In genomic region chrX:39960219-39960618, GRCh38 we compare ENCODE assay signal across 31 cellular contexts.
"Had no signal": no experiment of that assay in that cellular context is flagged by ENCODE, and none has a peak within 500 bp of the region (broad histone marks: within the 10 kb centered on the region; RNA-seq: fewer than 3 reads in every experiment).

No MANE protein-coding gene starts in this region.

- H3K9me3 ChIP-seq: adrenal gland, body of pancreas, colonic mucosa, gastroesophageal sphincter had no signal

- H3K4me1 ChIP-seq: adrenal gland, body of pancreas, colonic mucosa had no signal

- DNase-seq: activated CD4-positive, alpha-beta memory T cell treated with anti-CD3 and anti-CD28 coated beads for 36 hours; activated CD4-positive, alpha-beta T cell treated with anti-CD3 and anti-CD28 coated beads for 36 hours; activated CD4-positive, alpha-beta T cell treated with anti-CD3 and anti-CD28 coated beads, Interleukin-2, amount 10 ng/mL, durations not matched to agents 24 days and 14 days; activated CD4-positive, CD25-positive, alpha-beta regulatory T cell; activated CD4-positive, CD25-positive, alpha-beta regulatory T cell treated with anti-CD3 and anti-CD28 coated beads, Interleukin-2, amount 50 U/mL, for 72 hours; activated CD8-positive, alpha-beta memory T cell treated with anti-CD3 and anti-CD28 coated beads, Interleukin-2, amount 10 ng/mL, durations not matched to agents 7 days and 5 days; activated CD8-positive, alpha-beta memory T cell treated with anti-CD3 and anti-CD28 coated beads, Interleukin-2, amount 50 U/mL, for 4 hours; activated CD8-positive, alpha-beta T cell treated with anti-CD3 and anti-CD28 coated beads, Interleukin-2, amount 10 ng/mL, durations not matched to agents 7 days and 5 days; activated effector memory CD4-positive, alpha-beta T cell treated with anti-CD3 and anti-CD28 coated beads, Interleukin-2, amount 50 U/mL, for 16 hours; activated naive CD4-positive, alpha-beta T cell treated with anti-CD3 and anti-CD28 coated beads for 36 hours; activated naive CD8-positive, alpha-beta T cell treated with anti-CD3 and anti-CD28 coated beads for 36 hours; activated naive CD8-positive, alpha-beta T cell treated with anti-CD3 and anti-CD28 coated beads, Interleukin-2, amount 50 U/mL, for 24 hours; activated T-cell treated with anti-CD3 and anti-CD28 coated beads, Interleukin-2, amount 50 U/mL, for 1 hour; activated T-cell treated with anti-CD3 and anti-CD28 coated beads, Interleukin-2, amount 50 U/mL, for 48 hours; adrenal gland; amygdala; aorta; body of pancreas; caudate nucleus; colonic mucosa; effector CD8-positive, alpha-beta T cell; esophagus squamous epithelium; foreskin melanocyte; T-cell; T-helper 2 cell had no signal

- H3K4me3 ChIP-seq: adrenal gland, body of pancreas, colonic mucosa, esophagus squamous epithelium, gastroesophageal sphincter had no signal

- H3K36me3 Mint-ChIP-seq: activated CD4-positive, alpha-beta memory T cell treated with anti-CD3 and anti-CD28 coated beads for 36 hours; activated CD8-positive, alpha-beta memory T cell treated with anti-CD3 and anti-CD28 coated beads, Interleukin-2, amount 10 ng/mL, durations not matched to agents 7 days and 5 days; activated naive CD4-positive, alpha-beta T cell treated with anti-CD3 and anti-CD28 coated beads, Interleukin-2, amount 50 U/mL, for 24 hours; activated naive CD8-positive, alpha-beta T cell treated with anti-CD3 and anti-CD28 coated beads for 36 hours; T-cell had no signal

- H3K9me3 Mint-ChIP-seq: activated naive CD4-positive, alpha-beta T cell treated with anti-CD3 and anti-CD28 coated beads for 36 hours; activated naive CD4-positive, alpha-beta T cell treated with anti-CD3 and anti-CD28 coated beads, Interleukin-2, amount 50 U/mL, for 24 hours; activated naive CD8-positive, alpha-beta T cell treated with anti-CD3 and anti-CD28 coated beads for 36 hours; activated naive CD8-positive, alpha-beta T cell treated with anti-CD3 and anti-CD28 coated beads, Interleukin-2, amount 50 U/mL, for 24 hours; activated T-helper 1 cell treated with anti-CD3 and anti-CD28 coated beads, Interleukin-12 subunit alpha, Interleukin-12 subunit beta, Interleukin-2, Interleukin-4 antibody, amounts not matched to agents 30 ng/mL and 10 ng/mL and 1 ng/mL, durations not matched to agents 14 hours and 24 hours and 36 hours; activated T-helper 2 cell treated with anti-CD3 and anti-CD28 coated beads, Interferon-gamma antibody, Interleukin-2, Interleukin-4, amounts not matched to agents 10 μg/mL and 5 μg/mL and 100 μg/mL, durations not matched to agents 14 hours and 24 hours and 36 hours had no signal

- H3K36me3 ChIP-seq: adrenal gland, colonic mucosa, esophagus squamous epithelium, gastroesophageal sphincter had no signal

- H3K27ac ChIP-seq: adrenal gland, body of pancreas, colonic mucosa, epithelial cell of prostate, esophagus squamous epithelium, gastroesophageal sphincter had no signal

- H3K27ac Mint-ChIP-seq: activated CD4-positive, alpha-beta memory T cell treated with anti-CD3 and anti-CD28 coated beads for 36 hours; activated CD4-positive, alpha-beta T cell treated with anti-CD3 and anti-CD28 coated beads for 36 hours; activated CD4-positive, alpha-beta T cell treated with anti-CD3 and anti-CD28 coated beads, Interleukin-2, amount 10 ng/mL, durations not matched to agents 24 days and 14 days; activated CD8-positive, alpha-beta memory T cell treated with anti-CD3 and anti-CD28 coated beads, Interleukin-2, amount 10 ng/mL, durations not matched to agents 7 days and 5 days; activated CD8-positive, alpha-beta T cell treated with anti-CD3 and anti-CD28 coated beads, Interleukin-2, amount 10 ng/mL, durations not matched to agents 7 days and 5 days; activated naive CD4-positive, alpha-beta T cell treated with anti-CD3 and anti-CD28 coated beads for 36 hours; activated naive CD4-positive, alpha-beta T cell treated with anti-CD3 and anti-CD28 coated beads, Interleukin-2, amount 50 U/mL, for 24 hours; activated naive CD8-positive, alpha-beta T cell treated with anti-CD3 and anti-CD28 coated beads for 36 hours; activated naive CD8-positive, alpha-beta T cell treated with anti-CD3 and anti-CD28 coated beads, Interleukin-2, amount 50 U/mL, for 24 hours; activated T-helper 1 cell treated with anti-CD3 and anti-CD28 coated beads, Interleukin-12 subunit alpha, Interleukin-12 subunit beta, Interleukin-2, Interleukin-4 antibody, amounts not matched to agents 30 ng/mL and 10 ng/mL and 1 ng/mL, durations not matched to agents 14 hours and 24 hours and 36 hours; activated T-helper 2 cell treated with anti-CD3 and anti-CD28 coated beads, Interferon-gamma antibody, Interleukin-2, Interleukin-4, amounts not matched to agents 10 μg/mL and 5 μg/mL and 100 μg/mL, durations not matched to agents 14 hours and 24 hours and 36 hours; T-cell had no signal

- H3K4me1 Mint-ChIP-seq: activated naive CD8-positive, alpha-beta T cell treated with anti-CD3 and anti-CD28 coated beads, Interleukin-2, amount 50 U/mL, for 24 hours had no signal

- H3K4me3 Mint-ChIP-seq: activated CD4-positive, alpha-beta memory T cell treated with anti-CD3 and anti-CD28 coated beads for 36 hours; activated CD4-positive, alpha-beta T cell treated with anti-CD3 and anti-CD28 coated beads for 36 hours; activated CD4-positive, alpha-beta T cell treated with anti-CD3 and anti-CD28 coated beads, Interleukin-2, amount 10 ng/mL, durations not matched to agents 24 days and 14 days; activated CD8-positive, alpha-beta memory T cell treated with anti-CD3 and anti-CD28 coated beads, Interleukin-2, amount 10 ng/mL, durations not matched to agents 7 days and 5 days; activated CD8-positive, alpha-beta T cell treated with anti-CD3 and anti-CD28 coated beads, Interleukin-2, amount 10 ng/mL, durations not matched to agents 7 days and 5 days; activated naive CD4-positive, alpha-beta T cell treated with anti-CD3 and anti-CD28 coated beads for 36 hours; activated naive CD4-positive, alpha-beta T cell treated with anti-CD3 and anti-CD28 coated beads, Interleukin-2, amount 50 U/mL, for 24 hours; activated naive CD8-positive, alpha-beta T cell treated with anti-CD3 and anti-CD28 coated beads for 36 hours; activated naive CD8-positive, alpha-beta T cell treated with anti-CD3 and anti-CD28 coated beads, Interleukin-2, amount 50 U/mL, for 24 hours; activated T-helper 1 cell treated with anti-CD3 and anti-CD28 coated beads, Interleukin-12 subunit alpha, Interleukin-12 subunit beta, Interleukin-2, Interleukin-4 antibody, amounts not matched to agents 30 ng/mL and 10 ng/mL and 1 ng/mL, durations not matched to agents 14 hours and 24 hours and 36 hours; T-cell had no signal

- FAIRE-seq: endometrium had no signal

- ATAC-seq: activated CD4-positive, alpha-beta T cell treated with anti-CD3 and anti-CD28 coated beads for 36 hours; activated CD8-positive, alpha-beta memory T cell treated with anti-CD3 and anti-CD28 coated beads, Interleukin-2, amount 10 ng/mL, durations not matched to agents 7 days and 5 days; activated CD8-positive, alpha-beta T cell treated with anti-CD3 and anti-CD28 coated beads, Interleukin-2, amount 10 ng/mL, durations not matched to agents 7 days and 5 days; activated naive CD8-positive, alpha-beta T cell treated with anti-CD3 and anti-CD28 coated beads, Interleukin-2, amount 50 U/mL, for 24 hours; body of pancreas; gastroesophageal sphincter; T-cell had no signal

- H3K27me3 ChIP-seq: adrenal gland, body of pancreas, colonic mucosa, esophagus squamous epithelium, gastroesophageal sphincter had no signal

- H3K27me3 Mint-ChIP-seq: activated CD4-positive, alpha-beta memory T cell treated with anti-CD3 and anti-CD28 coated beads for 36 hours; activated CD4-positive, alpha-beta T cell treated with anti-CD3 and anti-CD28 coated beads for 36 hours; activated CD4-positive, alpha-beta T cell treated with anti-CD3 and anti-CD28 coated beads, Interleukin-2, amount 10 ng/mL, durations not matched to agents 24 days and 14 days; activated CD8-positive, alpha-beta memory T cell treated with anti-CD3 and anti-CD28 coated beads, Interleukin-2, amount 10 ng/mL, durations not matched to agents 7 days and 5 days; activated naive CD4-positive, alpha-beta T cell treated with anti-CD3 and anti-CD28 coated beads, Interleukin-2, amount 50 U/mL, for 24 hours; activated naive CD8-positive, alpha-beta T cell treated with anti-CD3 and anti-CD28 coated beads for 36 hours; activated naive CD8-positive, alpha-beta T cell treated with anti-CD3 and anti-CD28 coated beads, Interleukin-2, amount 50 U/mL, for 24 hours had no signal
